11 cellular contexts compared by ENCODE assay signal in the genomic region with DNA sequence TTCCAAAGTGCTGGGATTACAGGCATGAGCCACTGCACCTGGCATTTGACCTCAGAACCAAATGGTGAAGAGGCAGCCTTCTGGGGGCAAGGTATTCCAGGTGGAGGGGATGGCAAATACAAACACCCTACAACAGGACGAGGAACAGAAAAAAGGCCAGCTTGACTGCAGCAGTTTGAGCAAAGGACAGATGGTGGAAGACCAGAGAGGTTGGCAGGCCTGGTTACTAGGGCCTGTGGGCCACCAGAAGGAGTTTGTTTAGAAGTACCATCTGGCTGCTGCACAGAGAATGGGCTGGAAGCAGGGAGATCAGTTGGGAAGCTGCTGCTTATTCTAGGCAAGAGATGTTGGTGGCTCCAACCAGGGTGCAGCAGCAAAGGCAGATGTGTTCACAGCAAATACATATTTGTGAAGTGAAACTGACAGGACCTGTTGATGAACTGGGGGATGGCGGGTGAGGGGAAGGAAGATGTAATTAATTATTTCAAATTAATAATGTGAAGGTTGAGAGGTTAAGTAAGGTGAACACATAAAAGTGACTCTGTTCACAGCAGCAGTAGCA. TPM values are rescaled to one million over a fixed set of nuclear protein-coding genes. Genes with fewer than 3 reads are reported as not detected.
DNase-seq lines count a peak whose midpoint lies in the region; FAIRE-seq and TF ChIP-seq lines count a peak whose summit lies in the region.
"Had no signal": no experiment of that assay in that cellular context is flagged by ENCODE, and none has a peak within 500 bp of the region (broad histone marks: within the 10 kb centered on the region; RNA-seq: fewer than 3 reads in every experiment).

No MANE protein-coding gene starts in this region.

- peak overlapping the region in 1 of 2 experiments; percentile 46 for H3K4ac ChIP-seq in mesenchymal stem cell (ENCODE audit: low read depth in 1 of 2, low read length in 2 of 2)

- H2BK5ac ChIP-seq in mesenchymal stem cell (ENCODE audit: low read depth, low read length, poor library complexity, severe bottlenecking) = no peak overlapping the region

- TF ChIP-seq POLR2A in transverse colon (IDR thresholded peaks at IDR 0.05) = no peak

- peak overlapping the region; percentile 56 for H3K27ac Mint-ChIP-seq in activated naive CD8-positive, alpha-beta T cell
- no peak overlapping the region for H3K27ac Mint-ChIP-seq in activated naive CD8-positive, alpha-beta T cell treated with anti-CD3 and anti-CD28 coated beads for 36 hours
- peak overlapping the region; percentile 5 for H3K27ac Mint-ChIP-seq in astrocyte (ENCODE audit: unreplicated experiment)

- H3K27ac ChIP-seq in astrocyte (ENCODE audit: low read depth, low read length) (no peak overlapping the region), mesenchymal stem cell (ENCODE audit: low read length, poor library complexity, severe bottlenecking) (no peak overlapping the region), transverse colon (peak overlapping the region; percentile 92 to 98 (median 96))

- no peak overlapping the region for H3K14ac ChIP-seq in mesenchymal stem cell (ENCODE audit: low read length in 2 of 2)

- H3K4me3 Mint-ChIP-seq in activated naive CD8-positive, alpha-beta T cell = peak overlapping the region; percentile 4
- no peak overlapping the region for H3K4me3 Mint-ChIP-seq in activated naive CD8-positive, alpha-beta T cell treated with anti-CD3 and anti-CD28 coated beads for 36 hours
- H3K4me3 Mint-ChIP-seq in astrocyte (ENCODE audit: unreplicated experiment) = no peak overlapping the region

- intact Hi-C loops in transverse colon (cut with DNase I; ENCODE audit: low total_unique reads) = no loop called here

- H2AFZ ChIP-seq in astrocyte (ENCODE audit: low read depth, low read length) = no peak overlapping the region
- no peak overlapping the region for H2AFZ ChIP-seq in mesenchymal stem cell (ENCODE audit: low read depth, low read length)

- H3K4me3 ChIP-seq in astrocyte (ENCODE audit: insufficient read depth, low read depth, low read length) (no peak overlapping the region), mesenchymal stem cell (ENCODE audit: insufficient read depth in 1 of 2, low read depth in 1 of 2, low read length in 2 of 2) (no peak overlapping the region), transverse colon (no peak overlapping the region)
- H3K4me3 ChIP-seq: K562 had no signal

- TF ChIP-seq EP300 in transverse colon (IDR thresholded peaks at IDR 0.05; ENCODE audit: low read depth) = no peak

- H3K9ac ChIP-seq in astrocyte (ENCODE audit: low read length) (no peak overlapping the region), mesenchymal stem cell (ENCODE audit: low read length) (no peak overlapping the region)

- peak overlapping the region; percentile 17 for H2AK5ac ChIP-seq in mesenchymal stem cell (ENCODE audit: low read length, severe bottlenecking)

- peak overlapping the region; percentile 27 for H4K8ac ChIP-seq in mesenchymal stem cell (ENCODE audit: low read length)

- TF ChIP-seq CTCF in astrocyte (IDR thresholded peaks at IDR 0.05; ENCODE audit: insufficient read depth, low read depth, low read length) (no peak), transverse colon (IDR thresholded peaks at IDR 0.05) (no peak)

- H3K36me3 Mint-ChIP-seq in activated naive CD8-positive, alpha-beta T cell = no peaks in the 10 kb centered on the region
- no peaks in the 10 kb centered on the region for H3K36me3 Mint-ChIP-seq in activated naive CD8-positive, alpha-beta T cell treated with anti-CD3 and anti-CD28 coated beads for 36 hours
- no peaks in the 10 kb centered on the region for H3K36me3 Mint-ChIP-seq in astrocyte (ENCODE audit: low read depth, unreplicated experiment)

- H2BK12ac ChIP-seq in mesenchymal stem cell (ENCODE audit: low read length in 2 of 2) = peak overlapping the region in 1 of 2 experiments; percentile 89

- no peaks in the 10 kb centered on the region for H3K79me2 ChIP-seq in astrocyte (ENCODE audit: insufficient read depth, low read length)

- H2BK120ac ChIP-seq in mesenchymal stem cell (ENCODE audit: low read depth, low read length) = no peak overlapping the region

- H3K27me3 ChIP-seq in astrocyte (ENCODE audit: insufficient read depth, low read length) (peaks cover 9% of the 10 kb centered on the region), mesenchymal stem cell (ENCODE audit: control insufficient read depth in 1 of 2, insufficient read depth in 1 of 2, low read length in 2 of 2) (peaks cover 0 to 15% of the 10 kb centered on the region in 2 experiments), transverse colon (no peaks in the 10 kb centered on the region)

- H4K20me1 ChIP-seq in astrocyte (ENCODE audit: insufficient read depth, low read length) = peaks cover 12% of the 10 kb centered on the region

- H3K27me3 Mint-ChIP-seq in activated naive CD8-positive, alpha-beta T cell = no peaks in the 10 kb centered on the region
- H3K27me3 Mint-ChIP-seq in activated naive CD8-positive, alpha-beta T cell treated with anti-CD3 and anti-CD28 coated beads for 36 hours = no peaks in the 10 kb centered on the region
- no peaks in the 10 kb centered on the region for H3K27me3 Mint-ChIP-seq in astrocyte (ENCODE audit: low read depth, unreplicated experiment)

- H3K9me3 Mint-ChIP-seq in activated naive CD8-positive, alpha-beta T cell (ENCODE audit: low read depth) = no peaks in the 10 kb centered on the region
- no peaks in the 10 kb centered on the region for H3K9me3 Mint-ChIP-seq in activated naive CD8-positive, alpha-beta T cell treated with anti-CD3 and anti-CD28 coated beads for 36 hours
- no peaks in the 10 kb centered on the region for H3K9me3 Mint-ChIP-seq in astrocyte (ENCODE audit: unreplicated experiment)

- peak overlapping the region; percentile 11 for H4K91ac ChIP-seq in mesenchymal stem cell (ENCODE audit: low read length)

- DNase-seq in activated naive CD8-positive, alpha-beta T cell treated with anti-CD3 and anti-CD28 coated beads for 36 hours = no peak
- DNase-seq in astrocyte (ENCODE audit: low read depth) (no peak), mesenchymal stem cell (peak; percentile 38), transverse colon (no peak), NCI-H2081 (lab: John Stamatoyannopoulos, UW) (no peak), T-helper 9 cell (no peak), NCI-H1930 (lab: John Stamatoyannopoulos, UW) (no peak)
- DNase-seq: NCI-H510A; stimulated activated CD4-positive, alpha-beta T cell treated with anti-CD3 and anti-CD28 coated beads, Interleukin-4, amount 100 ng/mL, for 4 hours had no signal

- no peak for FAIRE-seq in astrocyte (lab: Jason Lieb, UNC)

- peaks cover 52% of the 10 kb centered on the region for H3K4me1 Mint-ChIP-seq in activated naive CD8-positive, alpha-beta T cell (ENCODE audit: low read depth)
- peaks cover 48% of the 10 kb centered on the region for H3K4me1 Mint-ChIP-seq in activated naive CD8-positive, alpha-beta T cell treated with anti-CD3 and anti-CD28 coated beads for 36 hours
- peaks cover 34% of the 10 kb centered on the region for H3K4me1 Mint-ChIP-seq in astrocyte (ENCODE audit: low read depth, unreplicated experiment)

- H3K4me1 ChIP-seq in astrocyte (ENCODE audit: insufficient read depth, low read length) = peaks cover 19% of the 10 kb centered on the region
- H3K4me1 ChIP-seq in mesenchymal stem cell (ENCODE audit: control insufficient read depth, insufficient read depth, low read depth, low read length) = peaks cover 13% of the 10 kb centered on the region
- peaks cover 19 to 45% (median 38%) of the 10 kb centered on the region in 4 donors for H3K4me1 ChIP-seq in transverse colon

- in situ Hi-C loops in transverse colon (cut with MboI; ENCODE audit: low pct_ligation_motif_present in 1 of 4, low pct_unique_long_range_greater_than_20kb in 1 of 4, low sequenced_read_pairs in 3 of 4) = loop anchor here in 3 of 4 donors (5.0 to 10.0 kb wide), 3 partner anchors 109 to 119 kb away; no protein-coding TSS in a partner anchor

- no peaks in the 10 kb centered on the region for H3K9me3 ChIP-seq in astrocyte (ENCODE audit: insufficient read depth, low read depth, low read length)
- H3K9me3 ChIP-seq in mesenchymal stem cell (ENCODE audit: control insufficient read depth, low read length) = no peaks in the 10 kb centered on the region
- no peaks in the 10 kb centered on the region for H3K9me3 ChIP-seq in transverse colon

- 96% methylated on average over 2 of the region's 2 CpGs for WGBS in mesenchymal stem cell
- 88% methylated on average over 2 of the region's 2 CpGs; no CpG with 5 or more reads in 1 of the 2 donors for WGBS in transverse colon (ENCODE audit: low coverage in 1 of 2), 2 donors

- peaks cover 4% of the 10 kb centered on the region for H3K79me1 ChIP-seq in mesenchymal stem cell (replicated peaks; ENCODE audit: low read length, poor library complexity, severe bottlenecking)

- H3K36me3 ChIP-seq in astrocyte (ENCODE audit: insufficient read depth, low read length) (no peaks in the 10 kb centered on the region), mesenchymal stem cell (ENCODE audit: control insufficient read depth in 1 of 2, insufficient read depth in 2 of 2, low read depth in 1 of 2, low read length in 2 of 2) (no peaks in the 10 kb centered on the region), transverse colon (no peaks in the 10 kb centered on the region)

- no peak overlapping the region for H3K23ac ChIP-seq in mesenchymal stem cell (ENCODE audit: low read length in 2 of 2)

- no peak overlapping the region for H2BK15ac ChIP-seq in mesenchymal stem cell (ENCODE audit: low read depth, poor library complexity, severe bottlenecking)

- H3K18ac ChIP-seq in mesenchymal stem cell (ENCODE audit: low read depth in 1 of 2, low read length in 2 of 2) = peak overlapping the region in 1 of 2 experiments; percentile 75

- H3K4me2 ChIP-seq in astrocyte (ENCODE audit: low read length) (no peak overlapping the region), mesenchymal stem cell (ENCODE audit: low read length, poor library complexity, severe bottlenecking) (no peak overlapping the region)

RNA-seq across cellular contexts. Expression of a gene that starts 2.8 kb away (rescaled TPM):
- total RNA-seq in activated naive CD8-positive, alpha-beta T cell treated with anti-CD3 and anti-CD28 coated beads for 36 hours = 1 to 10 TPM; 4.4 to 4.7 TPM
- total RNA-seq in astrocyte = 36.2 and 41.1 TPM in 2 replicates
- polyA plus RNA-seq in mesenchymal stem cell (2013, experiment 1 of 2) = 10.5 TPM
- 10.8 TPM for polyA plus RNA-seq in mesenchymal stem cell (2013, experiment 2 of 2)
- total RNA-seq in transverse colon = 10 to 100 TPM; 24.7 to 45.0 (median 32.8) TPM

Comparison
In these comparisons a context has a peak if more than half of its experiments do, and no peak if none do; other contexts are left out.
1. H3K27ac ChIP-seq: peak in transverse colon (4 of 4); none in astrocyte (single experiment) and mesenchymal stem cell (single experiment).